10 cellular contexts compared by ENCODE assay signal in genomic region chr4:87120411-87121162, GRCh38.
A peak's percentile ranks its signal among the peaks of the same experiment; 100 is the strongest.
DNase-seq lines count a peak whose midpoint lies in the region; ATAC-seq and TF ChIP-seq lines count a peak whose summit lies in the region.
"Had no signal": no experiment of that assay in that cellular context is flagged by ENCODE, and none has a peak within 500 bp of the region (broad histone marks: within the 10 kb centered on the region; RNA-seq: fewer than 3 reads in every experiment).

No MANE protein-coding gene starts in this region.

- DNase-seq in NCI-H69 (lab: John Stamatoyannopoulos, UW) (peak; percentile 45), dermis blood vessel endothelial cell (peak; percentile 65), suprapubic skin (ENCODE audit: low spot score in 2 of 2) (no peak), D341Med (ENCODE audit: low spot score) (no peak), NCI-H187 (lab: John Stamatoyannopoulos, UW) (no peak), NK-92 (lab: John Stamatoyannopoulos, UW; ENCODE audit: unreplicated experiment) (no peak)
- DNase-seq in naive thymus-derived CD8-positive, alpha-beta T cell = no peak
- DNase-seq: activated gamma-delta T cell treated with Interleukin-2 at 50 U/mL for 16 hours, NCI-H1105 treated with DMSO at 0.1 percent for 48 hours had no signal

- peak overlapping the region in 4 of 10 donors; percentile 34 to 82 (median 40) for H3K27ac Mint-ChIP-seq in naive thymus-derived CD8-positive, alpha-beta T cell

- H3K9me3 ChIP-seq in liver (ENCODE audit: control insufficient read depth in 4 of 4, low read length in 3 of 4) (no peaks in the 10 kb centered on the region), suprapubic skin (no peaks in the 10 kb centered on the region)

- H3K27me3 ChIP-seq in liver (ENCODE audit: control insufficient read depth in 4 of 4, insufficient read depth in 4 of 4, low read length in 3 of 4) = no peaks in the 10 kb centered on the region
- no peaks in the 10 kb centered on the region for H3K27me3 ChIP-seq in suprapubic skin

- POLR2A ChIA-PET in naive thymus-derived CD8-positive, alpha-beta T cell (lab: Charles Lee) = no interaction called here

- H3K9me3 Mint-ChIP-seq in naive thymus-derived CD8-positive, alpha-beta T cell = no peaks in the 10 kb centered on the region

- no peak overlapping the region for H3K4me3 ChIP-seq in liver (ENCODE audit: low read depth in 1 of 3, low read length in 3 of 3)
- H3K4me3 ChIP-seq in suprapubic skin = peak overlapping the region; percentile 33

- no peak overlapping the region for H3K9ac ChIP-seq in liver (ENCODE audit: low read depth in 1 of 2, low read length in 2 of 2)

- TF ChIP-seq RAD21 in liver (IDR thresholded peaks at IDR 0.05) = no peak

- ATAC-seq in naive thymus-derived CD8-positive, alpha-beta T cell = no peak

- peaks cover 13 to 21% (median 15%) of the 10 kb centered on the region in 4 donors for H3K4me1 Mint-ChIP-seq in naive thymus-derived CD8-positive, alpha-beta T cell

- no peak overlapping the region for H3K4me3 Mint-ChIP-seq in naive thymus-derived CD8-positive, alpha-beta T cell

- H3K4me1 ChIP-seq in liver (ENCODE audit: control insufficient read depth in 4 of 4, insufficient read depth in 4 of 4, low read length in 3 of 4) (peaks cover 2 to 46% (median 37%) of the 10 kb centered on the region in 4 donors), suprapubic skin (peaks cover 45% of the 10 kb centered on the region)

- 84% methylated on average over 18 of the region's 18 CpGs for WGBS in liver
- 54% methylated on average over 18 of the region's 18 CpGs for WGBS in suprapubic skin

- no peak for TF ChIP-seq EP300 in suprapubic skin (IDR thresholded peaks at IDR 0.05)

- H3K27me3 Mint-ChIP-seq in naive thymus-derived CD8-positive, alpha-beta T cell = no peaks in the 10 kb centered on the region

- peaks cover 0 to 38% (median 19%) of the 10 kb centered on the region in 4 donors for H3K36me3 ChIP-seq in liver (ENCODE audit: control insufficient read depth in 4 of 4, insufficient read depth in 3 of 4, low read depth in 1 of 4, low read length in 3 of 4)
- peaks cover 35% of the 10 kb centered on the region for H3K36me3 ChIP-seq in suprapubic skin

- H3K36me3 Mint-ChIP-seq in naive thymus-derived CD8-positive, alpha-beta T cell = peaks cover 4 to 78% (median 29%) of the 10 kb centered on the region in 3 donors

- TF ChIP-seq CTCF in liver (IDR thresholded peaks at IDR 0.05; ENCODE audit: low read depth, low read length, missing input control) = no peak
- TF ChIP-seq CTCF in suprapubic skin (IDR thresholded peaks at IDR 0.05) = no peak

- TF ChIP-seq POLR2A in suprapubic skin (IDR thresholded peaks at IDR 0.05) = no peak

- H3K27ac ChIP-seq in liver (ENCODE audit: low read depth in 1 of 2, low read length in 2 of 2) = peak overlapping the region in 1 of 2 donors; percentile 5
- peak overlapping the region; percentile 90 for H3K27ac ChIP-seq in suprapubic skin

TF ChIP-seq in liver, 16 proteins besides CTCF, POLR2A, EP300 and RAD21:
- TF ChIP-seq RXRA (IDR thresholded peaks at IDR 0.05) (peak in 1 of 2 donors; percentile 47), NR2F2 (IDR thresholded peaks at IDR 0.05) (no peak), YY1 (IDR thresholded peaks at IDR 0.05) (no peak), HNF4A (conservative IDR thresholded peaks at IDR 0.05) (peak; percentile 21 to 60), SP1 (IDR thresholded peaks at IDR 0.05) (no peak)
TF ChIP-seq in liver: peak in this region for 2.

Comparison
In these comparisons a context has a peak if more than half of its experiments do, and no peak if none do; other contexts are left out.
1. DNase-seq: peak in NCI-H69 (single experiment) and dermis blood vessel endothelial cell (single experiment); none in suprapubic skin (0 of 2), D341Med (single experiment), NCI-H187 (0 of 2), naive thymus-derived CD8-positive, alpha-beta T cell (0 of 10) and NK-92 (single experiment).